In the genomic region with DNA sequence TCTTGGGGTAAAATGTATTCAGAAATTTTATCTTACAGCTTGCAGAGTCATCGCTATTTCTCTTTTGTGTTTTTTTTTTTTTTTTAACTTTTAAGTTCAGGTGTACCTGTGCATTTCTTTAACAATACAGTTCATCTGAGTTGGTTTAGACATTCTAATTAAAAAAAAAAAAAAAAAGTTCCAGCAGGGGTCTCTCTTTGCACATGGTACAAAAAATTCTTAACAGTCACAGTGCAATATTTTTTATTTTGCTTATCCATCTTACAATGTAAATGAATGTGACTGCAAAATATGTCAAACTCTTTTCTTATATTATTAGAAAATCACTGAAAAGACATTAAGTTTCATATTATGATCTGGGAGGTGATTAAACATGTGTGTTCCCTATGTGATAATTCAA, we compare ENCODE assay signal across 10 cellular contexts. TPM values are rescaled to one million over a fixed set of nuclear protein-coding genes. Genes with fewer than 3 reads are reported as not detected.
DNase-seq lines count a peak whose midpoint lies in the region; TF ChIP-seq lines count a peak whose summit lies in the region.
"Had no signal": no experiment of that assay in that cellular context is flagged by ENCODE, and none has a peak within 500 bp of the region (broad histone marks: within the 10 kb centered on the region; RNA-seq: fewer than 3 reads in every experiment).

No MANE protein-coding gene starts in this region.

- H3K27me3 ChIP-seq in suprapubic skin: no peaks in the 10 kb centered on the region
- no peaks in the 10 kb centered on the region for H3K27me3 ChIP-seq in neuronal stem cell (ENCODE audit: control insufficient read depth in 3 of 3, insufficient read depth in 3 of 3, low read depth in 1 of 3, low read length in 3 of 3)
- no peaks in the 10 kb centered on the region for H3K27me3 ChIP-seq in sigmoid colon
- H3K27me3 ChIP-seq: thyroid gland had no signal

- H3K23ac ChIP-seq in neuronal stem cell (ENCODE audit: low read depth, low read length, poor library complexity): no peak overlapping the region

- H3K27ac ChIP-seq in suprapubic skin (no peak overlapping the region), neuronal stem cell (replicated peaks; ENCODE audit: low read length) (no peak overlapping the region), sigmoid colon (no peak overlapping the region)
- H3K27ac ChIP-seq: thyroid gland had no signal

- H3K18ac ChIP-seq in neuronal stem cell (ENCODE audit: low read length): no peak overlapping the region

- no peak overlapping the region for H3K4ac ChIP-seq in neuronal stem cell (ENCODE audit: low read length)

- DNase-seq in NCI-H510A treated with DMSO at 0.1 percent for 48 hours (lab: John Stamatoyannopoulos, UW) (peak; percentile 2), NCI-H510A (lab: John Stamatoyannopoulos, UW) (no peak), NCI-H2227 treated with DMSO at 0.1 percent for 48 hours (lab: John Stamatoyannopoulos, UW) (peak; percentile 13), cerebellar cortex (ENCODE audit: low spot score) (peak; percentile 30), retina (peak; percentile 45), suprapubic skin (ENCODE audit: low spot score in 2 of 2) (no peak), neuronal stem cell (ENCODE audit: low spot score) (no peak), sigmoid colon (no peak)
- DNase-seq: NCI-H1417 treated with DMSO at 0.1 percent for 48 hours, thyroid gland had no signal

- peaks cover 6% of the 10 kb centered on the region for H3K4me1 ChIP-seq in suprapubic skin
- H3K4me1 ChIP-seq in neuronal stem cell (ENCODE audit: control insufficient read depth in 2 of 2, insufficient read depth in 1 of 2, low read depth in 1 of 2, low read length in 2 of 2): peaks cover 0 to 25% of the 10 kb centered on the region in 2 donors
- peaks cover 0 to 4% (median 2%) of the 10 kb centered on the region in 4 donors for H3K4me1 ChIP-seq in sigmoid colon
- H3K4me1 ChIP-seq: thyroid gland had no signal

- 96% methylated on average over 1 of the region's 1 CpG for WGBS in suprapubic skin
- WGBS in neuronal stem cell (ENCODE audit: extremely low coverage in 2 of 2, insufficient read length in 2 of 2, insufficient replicate concordance in 1 of 2), 2 donors: no CpG with 5 or more reads among the region's 1 CpG
- 85 to 94% methylated on average over 1 of the region's 1 CpG for WGBS in sigmoid colon, 2 donors

- no peak overlapping the region for H4K8ac ChIP-seq in neuronal stem cell (ENCODE audit: low read depth, low read length)

- no peak overlapping the region for H2BK120ac ChIP-seq in neuronal stem cell (ENCODE audit: low read depth, low read length)

- H3K79me1 ChIP-seq in neuronal stem cell (ENCODE audit: low read depth, low read length): no peaks in the 10 kb centered on the region

- H2AFZ ChIP-seq in neuronal stem cell (ENCODE audit: low read length): no peak overlapping the region

- TF ChIP-seq CTCF in suprapubic skin (IDR thresholded peaks at IDR 0.05): no peak
- TF ChIP-seq CTCF in sigmoid colon (IDR thresholded peaks at IDR 0.05): no peak

- no peak overlapping the region for H4K91ac ChIP-seq in neuronal stem cell (ENCODE audit: low read depth, low read length, poor library complexity)

- H3K36me3 ChIP-seq in suprapubic skin (no peaks in the 10 kb centered on the region), neuronal stem cell (replicated peaks in 1 of 2; ENCODE audit: control insufficient read depth in 2 of 2, insufficient read depth in 2 of 2, low read length in 2 of 2) (no peaks in the 10 kb centered on the region), sigmoid colon (no peaks in the 10 kb centered on the region)
- H3K36me3 ChIP-seq: thyroid gland had no signal

- H2BK15ac ChIP-seq in neuronal stem cell (ENCODE audit: low read length): no peak overlapping the region

- no peak overlapping the region for H3K9ac ChIP-seq in neuronal stem cell (ENCODE audit: low read depth, low read length, poor library complexity)

- no peak overlapping the region for H2BK12ac ChIP-seq in neuronal stem cell (ENCODE audit: low read length)

- H3K14ac ChIP-seq in neuronal stem cell (ENCODE audit: low read length): no peak overlapping the region

- no peak overlapping the region for H3K4me2 ChIP-seq in neuronal stem cell (ENCODE audit: insufficient read depth, low read length, poor library complexity, severe bottlenecking)

- no peak for TF ChIP-seq EP300 in suprapubic skin (IDR thresholded peaks at IDR 0.05)
- TF ChIP-seq EP300 in sigmoid colon (IDR thresholded peaks at IDR 0.05): no peak

- TF ChIP-seq POLR2A in suprapubic skin (IDR thresholded peaks at IDR 0.05): no peak
- TF ChIP-seq POLR2A in sigmoid colon (IDR thresholded peaks at IDR 0.05): no peak

- H2AK5ac ChIP-seq in neuronal stem cell (ENCODE audit: low read depth, low read length): no peak overlapping the region

- H3K4me3 ChIP-seq in suprapubic skin (no peak overlapping the region), neuronal stem cell (ENCODE audit: low read length in 2 of 2) (no peak overlapping the region), sigmoid colon (no peak overlapping the region)
- H3K4me3 ChIP-seq: thyroid gland had no signal

- intact Hi-C loops in sigmoid colon (cut with DNase I): no loop called here

- H2BK5ac ChIP-seq in neuronal stem cell (ENCODE audit: low read length): no peak overlapping the region

- no peaks in the 10 kb centered on the region for H3K9me3 ChIP-seq in suprapubic skin
- no peaks in the 10 kb centered on the region for H3K9me3 ChIP-seq in neuronal stem cell (replicated peaks in 1 of 2; ENCODE audit: control insufficient read depth in 2 of 2, insufficient read depth in 1 of 2, low read depth in 1 of 2, low read length in 2 of 2)
- H3K9me3 ChIP-seq in sigmoid colon: no peaks in the 10 kb centered on the region
- H3K9me3 ChIP-seq: thyroid gland had no signal

RNA-seq across cellular contexts. Expression of a gene that starts 47.5 kb away (rescaled TPM):
- total RNA-seq in suprapubic skin (10 to 100 TPM; 16.6 to 51.0 (median 30.0) TPM), sigmoid colon (10 to 100 TPM; 18.9 to 29.9 (median 25.2) TPM)
- 0.52 TPM for polyA plus RNA-seq in neuronal stem cell (2013, experiment 1 of 2)
- 0.51 TPM for polyA plus RNA-seq in neuronal stem cell (2013, experiment 2 of 2)
- polyA plus RNA-seq in sigmoid colon: 1 to 10 TPM; 2.4 to 7.1 (median 2.5) TPM

Comparison
In these comparisons a context has a peak if more than half of its experiments do, and no peak if none do; other contexts are left out.
1. DNase-seq: peak in NCI-H510A treated with DMSO at 0.1 percent for 48 hours (single experiment), NCI-H2227 treated with DMSO at 0.1 percent for 48 hours (single experiment), cerebellar cortex (single experiment) and retina (single experiment); none in NCI-H510A (single experiment), suprapubic skin (0 of 2), neuronal stem cell (single experiment) and sigmoid colon (single experiment).